Comparison of ENCODE assay signal across 24 cellular contexts in the genomic region with DNA sequence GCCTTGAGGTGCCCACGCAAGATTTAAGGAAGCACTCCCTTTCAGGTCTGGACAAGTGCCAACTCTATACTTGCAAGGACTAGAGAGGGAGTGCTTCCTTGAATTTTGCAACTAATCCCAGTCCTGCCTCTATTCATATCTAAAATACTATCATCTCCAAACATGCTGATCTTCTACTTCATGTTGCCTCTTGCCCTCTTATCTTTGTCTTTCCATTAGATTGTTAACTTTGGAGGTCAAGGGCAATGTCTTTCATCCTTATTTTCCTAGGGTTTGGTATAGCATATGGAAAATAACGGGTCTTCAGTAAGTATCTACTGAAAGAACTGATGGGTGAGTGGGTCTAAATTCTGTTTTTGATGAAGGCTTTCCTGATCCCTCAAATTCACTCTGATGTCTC. TPM values are rescaled to one million over a fixed set of nuclear protein-coding genes. Genes with fewer than 3 reads are reported as not detected.
"Had no signal": no experiment of that assay in that cellular context is flagged by ENCODE, and none has a peak within 500 bp of the region (broad histone marks: within the 10 kb centered on the region; RNA-seq: fewer than 3 reads in every experiment).

No MANE protein-coding gene starts in this region.

- FAIRE-seq: endothelial cell of umbilical vein, islet of Langerhans, pancreas had no signal

- H3K27me3 ChIP-seq: esophagus muscularis mucosa, left lung, neutrophil, pancreas, stomach, thyroid gland, vagina had no signal

- DNase-seq: dermis blood vessel endothelial cell; effector memory CD4-positive, alpha-beta T cell; foreskin melanocyte; glutamatergic neuron; heart right ventricle; hippocampal formation; left cardiac atrium; left lung; naive thymus-derived CD8-positive, alpha-beta T cell; pancreas; stimulated activated CD4-positive, alpha-beta T cell treated with anti-CD3 and anti-CD28 coated beads, Interleukin-2, amount 100 ng/mL, for 24 hours; stimulated activated CD4-positive, alpha-beta T cell treated with anti-CD3 and anti-CD28 coated beads, Interleukin-4, amount 100 ng/mL, for 24 hours; stimulated activated naive CD4-positive, alpha-beta T cell treated with Interleukin-2 at 50 U/mL for 16 hours; stomach; thyroid gland; trophoblast cell had no signal

- H3K27ac ChIP-seq: coronary artery, esophagus muscularis mucosa, heart right ventricle, left lung, neutrophil, pancreas, stomach, thyroid gland, vagina had no signal

- H3K36me3 ChIP-seq: esophagus muscularis mucosa, heart right ventricle, left lung, neutrophil, pancreas, stomach, thyroid gland, vagina had no signal

- H3K9me3 ChIP-seq: esophagus muscularis mucosa, heart right ventricle, left lung, neutrophil, pancreas, stomach, thyroid gland, vagina had no signal

- ATAC-seq: heart right ventricle; left cardiac atrium; left lung; naive thymus-derived CD8-positive, alpha-beta T cell; pancreas; sciatic nerve; stimulated activated effector memory CD8-positive, alpha-beta T cell treated with anti-CD3 and anti-CD28 coated beads, Interleukin-12 subunit alpha, Interleukin-12 subunit beta, amount 100 ng/mL, for 72 hours had no signal

- H3K4me3 ChIP-seq: coronary artery, esophagus muscularis mucosa, heart right ventricle, left lung, pancreas, stomach, thyroid gland, vagina had no signal

- H3K4me1 ChIP-seq: esophagus muscularis mucosa, heart right ventricle, left lung, thyroid gland, vagina had no signal

RNA-seq across cellular contexts. Expression of a gene that starts 28.7 kb away (rescaled TPM):
- total RNA-seq: naive thymus-derived CD8-positive, alpha-beta T cell had no signal
- polyA plus RNA-seq: naive thymus-derived CD8-positive, alpha-beta T cell had no signal
